In the genomic region with DNA sequence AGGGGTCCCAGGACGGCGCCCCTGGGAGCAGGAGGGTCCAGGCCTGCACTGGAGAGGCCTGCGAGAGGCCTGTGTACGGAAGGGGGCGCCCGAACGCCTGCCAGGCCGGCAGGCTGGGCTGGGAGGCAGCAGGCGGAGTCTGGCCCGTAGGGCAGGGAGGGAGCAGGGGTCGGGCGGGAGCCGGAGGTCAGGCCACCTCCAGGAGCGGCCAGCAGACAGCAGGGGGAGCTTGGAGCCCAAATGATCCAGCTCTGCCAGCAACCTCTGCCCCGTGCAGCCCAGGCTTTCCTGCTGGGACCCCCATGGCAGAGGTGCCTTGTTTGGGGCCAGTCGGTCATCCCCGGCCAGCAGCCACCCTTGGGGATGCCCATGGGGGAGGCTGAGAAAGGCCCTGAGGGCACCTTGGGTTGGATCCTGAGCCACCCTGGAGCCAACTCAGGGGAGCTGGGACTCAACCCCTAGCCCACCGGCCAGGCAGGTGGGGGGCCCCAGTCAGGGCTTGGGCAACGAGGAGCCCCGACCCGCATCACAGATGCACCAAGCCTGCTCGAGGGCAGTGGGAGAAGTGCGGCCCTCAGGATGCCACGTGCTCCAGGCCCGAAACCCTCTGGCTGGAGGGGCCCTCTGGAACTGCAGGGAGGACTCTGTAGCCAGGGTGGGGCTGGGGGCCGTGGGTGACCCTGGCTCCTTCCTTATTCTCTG, we compare ENCODE assay signal across 8 cellular contexts. TPM values are rescaled to one million over a fixed set of nuclear protein-coding genes. Genes with fewer than 3 reads are reported as not detected.
A peak's percentile ranks its signal among the peaks of the same experiment; 100 is the strongest.
DNase-seq lines count a peak whose midpoint lies in the region; ATAC-seq and TF ChIP-seq lines count a peak whose summit lies in the region.

No MANE protein-coding gene starts in this region.

- no peak overlapping the region for H2AFZ ChIP-seq in osteoblast (ENCODE audit: low read length)

- H3K79me2 ChIP-seq in osteoblast (ENCODE audit: insufficient read depth, low read length) = no peaks in the 10 kb centered on the region

- ATAC-seq in HG03432 (IDR thresholded peaks at IDR 0.05; ENCODE audit: unreplicated experiment) (no peak), GM21723 (IDR thresholded peaks at IDR 0.05; ENCODE audit: unreplicated experiment) (no peak), GM21786 (IDR thresholded peaks at IDR 0.05; ENCODE audit: unreplicated experiment) (no peak)

- H3K36me3 ChIP-seq in osteoblast (ENCODE audit: insufficient read depth, low read length) = no peaks in the 10 kb centered on the region

- DNase-seq in NCI-H460 (ENCODE audit: extremely low read depth, low read depth) (peak; percentile 24), fibroblast of mammary gland (ENCODE audit: low read depth) (no peak), osteoblast (ENCODE audit: insufficient read length, low spot score, missing footprints) (peak; percentile 96), superior temporal gyrus (ENCODE audit: extremely low spot score) (no peak)

- no peaks in the 10 kb centered on the region for H3K27me3 ChIP-seq in osteoblast (ENCODE audit: insufficient read depth, low read length)

- no peaks in the 10 kb centered on the region for H4K20me1 ChIP-seq in osteoblast (ENCODE audit: insufficient read depth, low read length)

- TF ChIP-seq CTCF in GM12874 (IDR thresholded peaks at IDR 0.05; ENCODE audit: insufficient read depth, low read depth, low read length) (peak; percentile 66), fibroblast of mammary gland (conservative IDR thresholded peaks at IDR 0.05; ENCODE audit: control insufficient read depth, insufficient read depth, low read depth, low read length) (peak; percentile 14), osteoblast (IDR thresholded peaks at IDR 0.05; ENCODE audit: extremely low read depth, low read depth, low read length) (peak; percentile 54)

- H3K9me3 ChIP-seq in osteoblast (ENCODE audit: low read depth, low read length) = no peaks in the 10 kb centered on the region

- no peak overlapping the region for H3K4me2 ChIP-seq in osteoblast (ENCODE audit: insufficient read depth, low read length)

- H3K4me3 ChIP-seq in fibroblast of mammary gland (ENCODE audit: control insufficient read depth, low read depth, low read length) (no peak overlapping the region), osteoblast (ENCODE audit: insufficient read depth, low read length) (no peak overlapping the region)

- H3K4me1 ChIP-seq in osteoblast (ENCODE audit: insufficient read depth, low read length) = peaks cover 60% of the 10 kb centered on the region

- H3K27ac ChIP-seq in osteoblast (ENCODE audit: low read depth, low read length) = peak overlapping the region; percentile 94

RNA-seq across cellular contexts. Expression of gene SYT8, which starts 9.6 kb away (rescaled TPM):
- total RNA-seq in NCI-H460 (2014; rRNA removed; shearing (Covaris generic)) = not detected in 2 replicates
- polyA plus RNA-seq in NCI-H460 (2014; cell fraction: nucleus; rRNA removed) = not detected in 2 replicates
- 0.36 and 0.59 TPM in 2 replicates for total RNA-seq in osteoblast

RNA-seq across cellular contexts. Expression of gene TNNI2, which starts 13.6 kb away (rescaled TPM):
- not detected in 2 replicates for total RNA-seq in NCI-H460 (2014; rRNA removed; shearing (Covaris generic))
- polyA plus RNA-seq in NCI-H460 (2014; cell fraction: nucleus; rRNA removed) = not detected in 2 replicates
- total RNA-seq in osteoblast = not detected in 2 replicates

RNA-seq across cellular contexts. Expression of gene LSP1, which starts 27.7 kb away (rescaled TPM):
- not detected in 2 replicates for total RNA-seq in NCI-H460 (2014; rRNA removed; shearing (Covaris generic))
- polyA plus RNA-seq in NCI-H460 (2014; cell fraction: nucleus; rRNA removed) = not detected in 2 replicates
- total RNA-seq in osteoblast = 41.0 and 54.6 TPM in 2 replicates

Comparison
In these comparisons a context has a peak if more than half of its experiments do, and no peak if none do; other contexts are left out.
1. CTCF ChIP-seq: peak in every context shown above with its lines; median percentile 66 in GM12874; 54 in osteoblast; 14 in fibroblast of mammary gland.
2. DNase-seq: peak in NCI-H460 (single experiment) and osteoblast (single experiment); none in fibroblast of mammary gland (single experiment) and superior temporal gyrus (single experiment).
3. RNA of gene LSP1, which starts 27.7 kb away (total RNA-seq): 41.0 to 54.6 TPM in osteoblast; not detected in NCI-H460; every median in the first group is over 10 times any median in the second.